ENCODE assay signal across 12 cellular contexts in the genomic region with DNA sequence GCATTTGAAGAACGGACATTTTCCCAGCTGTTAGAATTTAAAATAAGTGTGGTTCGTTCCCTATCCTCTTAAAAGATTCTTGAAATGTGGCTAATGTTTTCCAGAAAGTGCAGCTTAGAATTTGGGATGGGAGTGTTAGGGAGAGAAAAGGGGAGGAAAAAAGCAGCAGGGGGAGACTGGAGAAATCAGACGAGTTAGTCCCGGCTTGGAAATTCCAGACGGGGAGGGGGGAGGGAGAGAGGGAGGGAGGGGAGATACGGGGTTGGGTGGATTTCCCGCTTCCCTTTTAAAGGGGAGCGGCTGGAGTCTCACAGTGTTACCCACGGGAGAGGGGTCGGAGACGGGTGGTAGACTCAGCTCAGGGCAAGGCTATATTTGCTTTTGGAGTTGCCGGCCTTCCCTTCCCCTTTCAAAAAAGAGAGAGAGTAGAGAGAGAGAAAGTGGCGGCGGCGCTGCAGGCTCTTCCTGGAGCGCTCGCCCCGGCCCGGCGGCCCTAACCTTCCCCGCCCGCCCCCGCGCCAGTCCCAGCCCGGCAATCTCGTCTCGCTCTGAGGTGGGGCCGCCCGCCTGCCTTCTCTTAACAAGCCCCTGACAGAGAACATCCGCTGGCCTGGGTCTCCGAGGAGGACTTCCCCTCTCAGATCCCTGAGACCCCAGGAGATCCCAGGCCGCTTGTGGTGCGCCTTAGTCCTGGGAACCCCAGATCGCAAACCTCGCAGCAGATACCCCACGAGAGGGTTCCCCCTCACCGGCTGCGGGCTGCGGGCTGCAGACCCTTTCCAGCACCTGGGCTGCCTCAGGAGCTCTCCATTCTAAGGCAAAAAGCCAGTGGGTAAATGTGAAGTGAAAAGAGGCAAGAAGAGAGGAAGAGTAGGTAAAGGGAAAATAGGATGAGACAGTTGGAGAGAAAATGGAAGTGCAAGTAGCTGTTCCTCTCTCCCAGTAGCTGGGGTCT. TPM values are rescaled to one million over a fixed set of nuclear protein-coding genes. Genes with fewer than 3 reads are reported as not detected.
DNase-seq lines count a peak whose midpoint lies in the region; ATAC-seq and TF ChIP-seq lines count a peak whose summit lies in the region.
"Had no signal": no experiment of that assay in that cellular context is flagged by ENCODE, and none has a peak within 500 bp of the region (broad histone marks: within the 10 kb centered on the region; RNA-seq: fewer than 3 reads in every experiment).

No MANE protein-coding gene starts in this region.

- no peak for TF ChIP-seq POLR2A in esophagus squamous epithelium (IDR thresholded peaks at IDR 0.05)

- DNase-seq in DMS 273 (lab: John Stamatoyannopoulos, UW; ENCODE audit: unreplicated experiment) (peak; percentile 40), DMS 273 treated with DMSO at 0.1 percent for 48 hours (lab: John Stamatoyannopoulos, UW) (no peak), SJSA1 (ENCODE audit: low read depth in 1 of 2, low spot score in 2 of 2) (peak in 1 of 2 experiments; percentile 46), glomerular visceral epithelial cell (ENCODE audit: extremely low spot score) (peak; percentile 56), skeletal muscle cell (ENCODE audit: low read depth) (no peak), esophagus squamous epithelium (lab: John Stamatoyannopoulos, UW) (no peak), mucosa of descending colon (no peak)
- DNase-seq: central memory CD4-positive, alpha-beta T cell; NCI-H146 had no signal

- 14 to 23% methylated on average over 11 to 17 of the region's 39 CpGs for WGBS in esophagus squamous epithelium, 2 donors

- TF ChIP-seq CTCF in esophagus squamous epithelium (IDR thresholded peaks at IDR 0.05), result no peak
- TF ChIP-seq CTCF in mucosa of descending colon (IDR thresholded peaks at IDR 0.05), result no peak

- H3K36me3 ChIP-seq in SJSA1 (peaks cover 18% of the 10 kb centered on the region; the same call in 1 of the 2 replicates), esophagus squamous epithelium (no peaks in the 10 kb centered on the region), mucosa of descending colon (ENCODE audit: low read depth) (no peaks in the 10 kb centered on the region)

- ATAC-seq in mucosa of descending colon (no peak), HG03135 (IDR thresholded peaks at IDR 0.05; ENCODE audit: unreplicated experiment) (no peak)

- H3K27me3 ChIP-seq in SJSA1 (replicated peaks), result peaks cover 51% of the 10 kb centered on the region
- H3K27me3 ChIP-seq in esophagus squamous epithelium, result peaks cover 0 to 100% (median 45%) of the 10 kb centered on the region in 4 donors

- peaks cover 25% of the 10 kb centered on the region for H3K4me1 ChIP-seq in SJSA1 (replicated peaks)
- peaks cover 0 to 6% (median 0%) of the 10 kb centered on the region in 3 donors for H3K4me1 ChIP-seq in esophagus squamous epithelium
- no peaks in the 10 kb centered on the region for H3K4me1 ChIP-seq in mucosa of descending colon (ENCODE audit: low read depth)

- 0 out of 2 replicates have a peak overlapping the region, but pooled peaks have one; percentile 14 for H3K27ac ChIP-seq in SJSA1
- no peak overlapping the region for H3K27ac ChIP-seq in esophagus squamous epithelium
- H3K27ac ChIP-seq: 22Rv1 had no signal

- no peaks in the 10 kb centered on the region for H3K9me3 ChIP-seq in SJSA1 (replicated peaks)
- no peaks in the 10 kb centered on the region for H3K9me3 ChIP-seq in esophagus squamous epithelium
- no peaks in the 10 kb centered on the region for H3K9me3 ChIP-seq in mucosa of descending colon

- H3K4me3 ChIP-seq in SJSA1, result no peak overlapping the region
- peak overlapping the region; percentile 48 for H3K4me3 ChIP-seq in skeletal muscle cell (ENCODE audit: low read depth, low read length)
- no peak overlapping the region for H3K4me3 ChIP-seq in esophagus squamous epithelium
- H3K4me3 ChIP-seq in mucosa of descending colon, result no peak overlapping the region

- intact Hi-C loops in esophagus squamous epithelium (cut with DNase I) (no loop called here), mucosa of descending colon (cut with DNase I, micrococcal nuclease) (no loop called here)

RNA-seq across cellular contexts. Expression of a gene that starts 6.6 kb away (rescaled TPM):
- total RNA-seq in SJSA1 (2014; rRNA removed; shearing (Covaris generic)), result 5.0 and 8.7 TPM in 2 replicates
- total RNA-seq in esophagus squamous epithelium, result not detected
- total RNA-seq in mucosa of descending colon, result under 1 TPM in 2 of 3 donors, not detected in 1; 0.06 to 0.07 TPM

RNA-seq across cellular contexts. Expression of a gene that starts 35.4 kb away (rescaled TPM):
- not detected in 2 replicates for total RNA-seq in SJSA1 (2014; rRNA removed; shearing (Covaris generic))
- total RNA-seq in esophagus squamous epithelium, result not detected
- not detected for total RNA-seq in mucosa of descending colon
- total RNA-seq: posterior vena cava had no signal

RNA-seq across cellular contexts. Expression of a gene that starts 59.2 kb away (rescaled TPM):
- total RNA-seq in SJSA1 (2014; rRNA removed; shearing (Covaris generic)), result 212 and 238 TPM in 2 replicates
- 10 to 100 TPM; 39.0 to 64.7 (median 60.4) TPM for total RNA-seq in esophagus squamous epithelium
- 100 to 1,000 TPM in 2 of 3 donors, 10 to 100 TPM in 1; 90.3 to 112 (median 101) TPM for total RNA-seq in mucosa of descending colon

Comparison
In these comparisons a context has a peak if more than half of its experiments do, and no peak if none do; other contexts are left out.
1. DNase-seq: peak in DMS 273 (single experiment) and glomerular visceral epithelial cell (single experiment); none in DMS 273 treated with DMSO at 0.1 percent for 48 hours (single experiment), skeletal muscle cell (single experiment), esophagus squamous epithelium (single experiment) and mucosa of descending colon (0 of 3).